ENCODE assay signal across 8 cellular contexts in genomic region chr2:8229546-8229986, GRCh38.
DNase-seq lines count a peak whose midpoint lies in the region; ATAC-seq and TF ChIP-seq lines count a peak whose summit lies in the region.

No MANE protein-coding gene starts in this region.

- H3K27me3 ChIP-seq in AG04450 (ENCODE audit: control insufficient read depth, insufficient read depth, low read length) (no peaks in the 10 kb centered on the region), right lobe of liver (no peaks in the 10 kb centered on the region)

- H3K27ac ChIP-seq in AG04450 (ENCODE audit: low read depth, low read length) (peak overlapping the region; percentile 85), right lobe of liver (no peak overlapping the region)

- H3K27me3 Mint-ChIP-seq in stimulated activated memory B cell treated with anti-CD40 and anti-IgM and Interleukin-4, amounts not matched to agents 10 μg/mL and 1 μg/mL and 100 μg/mL, for 72 hours = peaks cover 38% of the 10 kb centered on the region

- H3K4me1 ChIP-seq in right lobe of liver = no peaks in the 10 kb centered on the region

- CTCF ChIA-PET in AG04450 (lab: Charles Lee) = no interaction called here

- H3K9me3 ChIP-seq in AG04450 (ENCODE audit: control insufficient read depth, insufficient read depth, low read length) = no peaks in the 10 kb centered on the region
- H3K9me3 ChIP-seq in right lobe of liver = no peaks in the 10 kb centered on the region

- TF ChIP-seq CTCF in AG04450 (IDR thresholded peaks at IDR 0.05; ENCODE audit: low read depth, low read length) (0 out of 2 replicates have a peak, but pooled peaks have one; percentile 29), right lobe of liver (IDR thresholded peaks at IDR 0.05) (no peak)

- intact Hi-C loops in right lobe of liver (cut with DNase I) = no loop called here

- H3K36me3 Mint-ChIP-seq in stimulated activated memory B cell treated with anti-CD40 and anti-IgM and Interleukin-4, amounts not matched to agents 10 μg/mL and 1 μg/mL and 100 μg/mL, for 72 hours = no peaks in the 10 kb centered on the region

- H3K4me1 Mint-ChIP-seq in stimulated activated memory B cell treated with anti-CD40 and anti-IgM and Interleukin-4, amounts not matched to agents 10 μg/mL and 1 μg/mL and 100 μg/mL, for 72 hours = peaks cover 16% of the 10 kb centered on the region

- no peaks in the 10 kb centered on the region for H3K9me3 Mint-ChIP-seq in stimulated activated memory B cell treated with anti-CD40 and anti-IgM and Interleukin-4, amounts not matched to agents 10 μg/mL and 1 μg/mL and 100 μg/mL, for 72 hours

- H3K4me3 Mint-ChIP-seq in stimulated activated memory B cell treated with anti-CD40 and anti-IgM and Interleukin-4, amounts not matched to agents 10 μg/mL and 1 μg/mL and 100 μg/mL, for 72 hours = no peak overlapping the region

- POLR2A ChIA-PET in AG04450 (lab: Yijun Ruan, JAX) = interaction anchor here (1.6 kb wide), 1 partner anchor 452 kb away, joined by 6 read pairs; the partner anchor contains the start of gene ID2

- H3K36me3 ChIP-seq in right lobe of liver = no peaks in the 10 kb centered on the region

- H3K4me3 ChIP-seq in AG04450 (ENCODE audit: low read depth, low read length) (no peak overlapping the region), right lobe of liver (no peak overlapping the region)

- no peak for TF ChIP-seq POLR2A in right lobe of liver (IDR thresholded peaks at IDR 0.05)

- no peak overlapping the region for H3K27ac Mint-ChIP-seq in stimulated activated memory B cell treated with anti-CD40 and anti-IgM and Interleukin-4, amounts not matched to agents 10 μg/mL and 1 μg/mL and 100 μg/mL, for 72 hours

- DNase-seq in AG04450 (ENCODE audit: low read depth, low spot score) = peak; percentile 53
- DNase-seq in RPMI8226 = peak; percentile 87
- peak; percentile 63 for DNase-seq in amniotic epithelial cell (ENCODE audit: low read depth)
- no peak for DNase-seq in right lobe of liver
- no peak for DNase-seq in NCI-H2196 (lab: John Stamatoyannopoulos, UW; ENCODE audit: unreplicated experiment)

- 56% methylated on average over 9 of the region's 10 CpGs for WGBS in right lobe of liver (ENCODE audit: insufficient coverage, low coverage, low lambda C conversion rate, missing lambda C conversion rate)

- ATAC-seq in GM19023 (IDR thresholded peaks at IDR 0.05; ENCODE audit: unreplicated experiment) (peak; percentile 90), HG03103 (IDR thresholded peaks at IDR 0.05; ENCODE audit: low read depth, unreplicated experiment) (peak; percentile 89), right lobe of liver (peak; percentile 44 to 66 (median 47))
- ATAC-seq in stimulated activated memory B cell treated with anti-CD40 and anti-IgM and Interleukin-4, amounts not matched to agents 10 μg/mL and 1 μg/mL and 100 μg/mL, for 72 hours = peak; percentile 67

Comparison
In these comparisons a context has a peak if more than half of its experiments do, and no peak if none do; other contexts are left out.
1. DNase-seq: peak in AG04450 (single experiment), RPMI8226 (single experiment) and amniotic epithelial cell (single experiment); none in right lobe of liver (0 of 3) and NCI-H2196 (single experiment).
2. Peak in every context shown above with its lines, with median percentiles within 50 percentile points of each other: ATAC-seq.